ENCODE assay signal across 13 cellular contexts in genomic region chr1:113396585-113396984, GRCh38. TPM values are rescaled to one million over a fixed set of nuclear protein-coding genes. Genes with fewer than 3 reads are reported as not detected.
DNase-seq lines count a peak whose midpoint lies in the region; TF ChIP-seq lines count a peak whose summit lies in the region.
"Had no signal": no experiment of that assay in that cellular context is flagged by ENCODE, and none has a peak within 500 bp of the region (broad histone marks: within the 10 kb centered on the region; RNA-seq: fewer than 3 reads in every experiment).

No MANE protein-coding gene starts in this region.

- TF ChIP-seq CTCF in SK-N-SH (IDR thresholded peaks at IDR 0.05) (no peak), thyroid gland (IDR thresholded peaks at IDR 0.05) (no peak), type B pancreatic cell (conservative IDR thresholded peaks at IDR 0.05) (no peak)

- H3K79me2 ChIP-seq in SK-N-SH (ENCODE audit: insufficient read depth) = peaks cover 99% of the 10 kb centered on the region

- no peak overlapping the region for H3K27ac Mint-ChIP-seq in type B pancreatic cell
- H3K27ac Mint-ChIP-seq: GM23338; stimulated activated naive B cell treated with anti-CD40 and anti-IgM and Interleukin-4, amounts not matched to agents 10 μg/mL and 1 μg/mL and 100 μg/mL, for 72 hours had no signal

- no peak overlapping the region for H2AFZ ChIP-seq in SK-N-SH (ENCODE audit: low read depth)
- H2AFZ ChIP-seq: GM23338 had no signal

- H3K36me3 Mint-ChIP-seq in type B pancreatic cell = no peaks in the 10 kb centered on the region
- H3K36me3 Mint-ChIP-seq: naive B cell; stimulated activated naive B cell treated with anti-CD40 and anti-IgM and Interleukin-4, amounts not matched to agents 10 μg/mL and 1 μg/mL and 100 μg/mL, for 72 hours; WTC11 had no signal

- no peaks in the 10 kb centered on the region for H3K27me3 Mint-ChIP-seq in type B pancreatic cell

- POLR2A ChIA-PET in SK-N-SH (lab: Yijun Ruan, JAX) = no interaction called here

- CTCF ChIA-PET in SK-N-SH (lab: Yijun Ruan, JAX) = interaction anchor here (0.8 kb wide), 1 partner anchor 302 kb away, joined by 3 read pairs; no protein-coding TSS in a partner anchor

- TF ChIP-seq POLR2A in thyroid gland (IDR thresholded peaks at IDR 0.05) = no peak

- peaks cover 14% of the 10 kb centered on the region for H3F3A ChIP-seq in SK-N-SH (replicated peaks; ENCODE audit: insufficient read depth)

- H3K36me3 ChIP-seq in SK-N-SH (replicated peaks in 1 of 2; ENCODE audit: control insufficient read depth in 1 of 2, insufficient read depth in 2 of 2, low read length in 1 of 2) (no peaks in the 10 kb centered on the region), thyroid gland (no peaks in the 10 kb centered on the region)

- H3K4me3 ChIP-seq in SK-N-SH (ENCODE audit: low read depth in 2 of 2, low read length in 1 of 2) (peak overlapping the region; percentile 12 to 19; a peak in 2 of 4 replicates), thyroid gland (replicated peaks in 1 of 3) (no peak overlapping the region)
- H3K4me3 ChIP-seq: GM23338 had no signal

- H3K4me3 Mint-ChIP-seq in type B pancreatic cell = no peak overlapping the region
- H3K4me3 Mint-ChIP-seq: GM23338; naive B cell; stimulated activated naive B cell treated with anti-CD40 and anti-IgM and Interleukin-4, amounts not matched to agents 10 μg/mL and 1 μg/mL and 100 μg/mL, for 72 hours; WTC11 had no signal

- peaks cover 12% of the 10 kb centered on the region for H4K20me1 ChIP-seq in SK-N-SH (ENCODE audit: insufficient read depth)

- 18% methylated on average over 3 of the region's 3 CpGs for WGBS in SK-N-SH (ENCODE audit: low lambda C conversion rate)
- WGBS in thyroid gland, 2 donors = 80 to 92% methylated on average over 3 of the region's 3 CpGs

- H3K4me1 Mint-ChIP-seq in type B pancreatic cell (ENCODE audit: unreplicated experiment) = peaks cover 32% of the 10 kb centered on the region

- H3K9me3 ChIP-seq in SK-N-SH = no peaks in the 10 kb centered on the region
- H3K9me3 ChIP-seq in thyroid gland = no peaks in the 10 kb centered on the region

- DNase-seq in HK-2 (ENCODE audit: unreplicated experiment) (peak; percentile 17), SK-N-SH (no peak), fibroblast of peridontal ligament (ENCODE audit: extremely low read depth) (peak; percentile 64), thyroid gland (peak; percentile 17 to 36), GDM1 (lab: John Stamatoyannopoulos, UW) (no peak), type B pancreatic cell (ENCODE audit: extremely low spot score, unreplicated experiment) (no peak), SHP77 (lab: John Stamatoyannopoulos, UW) (no peak)
- DNase-seq: activated T-cell treated with anti-CD3 and anti-CD28 coated beads, Interleukin-2, amount 50 U/mL, for 48 hours; naive B cell; NCI-H1694; stimulated activated naive B cell treated with anti-CD40 and anti-IgM and Interleukin-4, amounts not matched to agents 10 μg/mL and 1 μg/mL and 100 μg/mL, for 72 hours had no signal

- H3K4me2 ChIP-seq in SK-N-SH = peak overlapping the region; percentile 67; the same call in 1 of the 2 replicates
- H3K4me2 ChIP-seq: GM23338 had no signal

- H3K27me3 ChIP-seq in SK-N-SH (ENCODE audit: insufficient read depth) = no peaks in the 10 kb centered on the region
- H3K27me3 ChIP-seq in thyroid gland = no peaks in the 10 kb centered on the region

- TF ChIP-seq EP300 in SK-N-SH (IDR thresholded peaks at IDR 0.05; ENCODE audit: borderline replicate concordance in 1 of 2, low read depth in 1 of 2, low read length in 1 of 2) = peak in 1 of 2 experiments; percentile 49; a peak in 1 of 4 replicates

- no peak overlapping the region for H3K9ac ChIP-seq in SK-N-SH

- peak overlapping the region; percentile 66 to 80 for H3K27ac ChIP-seq in SK-N-SH (ENCODE audit: low read depth in 2 of 2, low read length in 1 of 2)
- no peak overlapping the region for H3K27ac ChIP-seq in thyroid gland

- no peaks in the 10 kb centered on the region for H3K9me3 Mint-ChIP-seq in type B pancreatic cell
- H3K9me3 Mint-ChIP-seq: GM23338; naive B cell; stimulated activated naive B cell treated with anti-CD40 and anti-IgM and Interleukin-4, amounts not matched to agents 10 μg/mL and 1 μg/mL and 100 μg/mL, for 72 hours; WTC11 had no signal

- H3K9me2 ChIP-seq in SK-N-SH = no peaks in the 10 kb centered on the region

- TF ChIP-seq RAD21 in SK-N-SH (IDR thresholded peaks at IDR 0.05; ENCODE audit: low read length) = no peak

- H3K4me1 ChIP-seq in SK-N-SH (ENCODE audit: control insufficient read depth in 1 of 2, insufficient read depth in 2 of 2, low read depth in 1 of 2, low read length in 1 of 2) (peaks cover 16 to 53% of the 10 kb centered on the region in 2 experiments; a peak in 3 of 4 replicates), thyroid gland (peaks cover 32 to 45% of the 10 kb centered on the region in 2 donors)

- intact Hi-C loops in thyroid gland (cut with DNase I) = no loop called here

TF ChIP-seq in SK-N-SH, 30 proteins besides CTCF, POLR2A, EP300 and RAD21:
- TF ChIP-seq NRF1 (IDR thresholded peaks at IDR 0.05; ENCODE audit: low read depth, low read length) = no peak
- TF ChIP-seq TCF12 (IDR thresholded peaks at IDR 0.05) = peak; percentile 45
- no peak for TF ChIP-seq FOXJ3 (CRISPR knock-in tag; IDR thresholded peaks at IDR 0.05)
- TF ChIP-seq USF2 (IDR thresholded peaks at IDR 0.05; ENCODE audit: borderline replicate concordance, low read depth, low read length) = no peak
- TF ChIP-seq JUND (IDR thresholded peaks at IDR 0.05) = peak; percentile 84
- TF ChIP-seq TEAD4 (IDR thresholded peaks at IDR 0.05; ENCODE audit: borderline replicate concordance, insufficient read depth) = peak; percentile 43; the same call in 1 of the 2 replicates
- no peak for TF ChIP-seq GATA2 (CRISPR knock-in tag; IDR thresholded peaks at IDR 0.05)
- peak; percentile 32; the same call in 1 of the 2 replicates for TF ChIP-seq PBX3 (IDR thresholded peaks at IDR 0.05)
- TF ChIP-seq MAX (IDR thresholded peaks at IDR 0.05; ENCODE audit: low read depth) = peak; percentile 70; the same call in 1 of the 2 replicates
- TF ChIP-seq CHD2 (IDR thresholded peaks at IDR 0.05; ENCODE audit: low read length, partially characterized antibody) = no peak
- TF ChIP-seq NFIC (IDR thresholded peaks at IDR 0.05; ENCODE audit: borderline replicate concordance) = peak; percentile 60; the same call in 1 of the 2 replicates
- TF ChIP-seq FOSL2 (IDR thresholded peaks at IDR 0.05; ENCODE audit: borderline replicate concordance, low read depth) = peak; percentile 93
- 0 out of 2 replicates have a peak, but pooled peaks have one; percentile 18 for TF ChIP-seq FOXM1 (IDR thresholded peaks at IDR 0.05; ENCODE audit: low read depth)

RNA-seq across cellular contexts. Expression of gene MAGI3, which starts 6.3 kb away (rescaled TPM):
- 2.9 and 3.8 TPM in 2 replicates for polyA plus RNA-seq in SK-N-SH (2012; rRNA removed)
- polyA plus RNA-seq in SK-N-SH (2012; cell fraction: cytosol; rRNA removed) = 4.3 and 4.6 TPM in 2 replicates
- polyA plus RNA-seq in SK-N-SH (2012; cell fraction: nucleus; rRNA removed) = 3.6 and 6.0 TPM in 2 replicates
- total RNA-seq in thyroid gland (10 to 100 TPM; 52.9 to 91.0 (median 61.9) TPM), type B pancreatic cell (ENCODE audit: low replicate concordance) (19.2 and 23.9 TPM in 2 replicates)

Comparison
In these comparisons a context has a peak if more than half of its experiments do, and no peak if none do; other contexts are left out.
1. DNase-seq: peak in HK-2 (single experiment), fibroblast of peridontal ligament (single experiment) and thyroid gland (2 of 2); none in SK-N-SH (single experiment), GDM1 (single experiment), type B pancreatic cell (single experiment) and SHP77 (0 of 2).
2. H3K27ac ChIP-seq: peak in SK-N-SH (2 of 2); none in thyroid gland (0 of 3).
3. H3K4me3 ChIP-seq: peak in SK-N-SH (2 of 2); none in thyroid gland (0 of 3).